22 cellular contexts compared by ENCODE assay signal in the genomic region with DNA sequence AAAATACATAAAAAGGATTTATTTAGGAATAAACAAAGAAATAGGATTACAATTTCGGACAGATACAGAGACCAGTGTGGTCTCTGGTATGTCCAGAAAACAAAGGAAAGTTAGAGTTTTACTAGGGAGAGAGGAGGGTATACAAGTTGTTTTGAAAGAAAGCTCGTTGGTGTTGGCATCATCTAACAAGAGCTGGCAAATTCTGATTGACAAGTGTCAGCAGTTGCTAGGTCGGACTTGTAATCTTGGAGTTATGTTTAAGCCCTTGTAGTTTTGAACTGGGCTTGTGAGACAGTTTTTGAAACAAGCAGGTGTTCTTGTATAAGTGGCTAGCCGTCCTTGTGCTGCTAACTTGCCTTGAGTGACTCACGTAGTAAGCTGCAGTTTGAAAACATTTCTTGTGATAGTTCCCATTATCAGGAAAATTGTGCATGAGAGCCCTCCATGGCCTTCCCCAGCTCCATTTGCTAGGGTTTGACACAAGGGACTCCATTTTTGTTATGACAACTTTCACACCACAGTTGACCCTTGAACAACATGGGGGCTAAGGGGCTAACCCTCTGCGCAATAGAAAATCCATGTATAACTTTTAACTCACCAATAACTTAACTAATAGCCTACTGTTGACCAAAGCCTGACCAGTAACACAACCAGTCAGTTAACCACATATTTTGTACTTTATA.
"Had no signal": no experiment of that assay in that cellular context is flagged by ENCODE, and none has a peak within 500 bp of the region (broad histone marks: within the 10 kb centered on the region; RNA-seq: fewer than 3 reads in every experiment).

No MANE protein-coding gene starts in this region.

- H3K4me3 ChIP-seq: breast epithelium, esophagus muscularis mucosa, psoas muscle, tibial nerve had no signal

- H3K9ac ChIP-seq: parathyroid adenoma had no signal

- H3K27ac ChIP-seq: breast epithelium, esophagus muscularis mucosa, foreskin keratinocyte, parathyroid adenoma, psoas muscle, tibial nerve had no signal

- ATAC-seq: activated CD8-positive, alpha-beta T cell treated with anti-CD3 and anti-CD28 coated beads for 36 hours; activated naive CD8-positive, alpha-beta T cell treated with anti-CD3 and anti-CD28 coated beads, Interleukin-2, amount 50 U/mL, for 24 hours; activated T-cell treated with anti-CD3 and anti-CD28 coated beads, Interleukin-2, amount 50 U/mL, for 4 hours; foreskin keratinocyte; naive thymus-derived CD4-positive, alpha-beta T cell; psoas muscle; stimulated activated naive B cell treated with anti-CD40 and anti-IgM and Interleukin-4, amounts not matched to agents 10 μg/mL and 1 μg/mL and 100 μg/mL, for 72 hours had no signal

- H3K79me2 ChIP-seq: parathyroid adenoma had no signal

- H3K36me3 ChIP-seq: breast epithelium, esophagus muscularis mucosa, tibial nerve had no signal

- H3K9me3 ChIP-seq: breast epithelium, esophagus muscularis mucosa, psoas muscle, tibial nerve had no signal

- H2AFZ ChIP-seq: parathyroid adenoma had no signal

- H3K4me1 ChIP-seq: breast epithelium, esophagus muscularis mucosa, parathyroid adenoma, psoas muscle, tibial nerve had no signal

- H3K27me3 ChIP-seq: foreskin keratinocyte, tibial nerve had no signal

- DNase-seq: activated B cell treated with CpG ODN at 0.5 μM for 24 hours; activated CD4-positive, alpha-beta T cell treated with anti-CD3 and anti-CD28 coated beads, Interleukin-2, amount 50 U/mL, for 1 hour; activated CD8-positive, alpha-beta T cell treated with anti-CD3 and anti-CD28 coated beads for 36 hours; activated naive CD8-positive, alpha-beta T cell treated with anti-CD3 and anti-CD28 coated beads, Interleukin-2, amount 50 U/mL, for 24 hours; activated T-cell treated with anti-CD3 and anti-CD28 coated beads, Interleukin-2, amount 50 U/mL, for 4 hours; amygdala; dermis blood vessel endothelial cell; effector CD4-positive, alpha-beta T cell; foreskin keratinocyte; mammary epithelial cell; naive thymus-derived CD4-positive, alpha-beta T cell; nucleus accumbens; psoas muscle; stimulated activated CD4-positive, alpha-beta T cell treated with anti-CD3 and anti-CD28 coated beads, Interleukin-15, amount 100 ng/mL, for 24 hours; stimulated activated CD4-positive, alpha-beta T cell treated with anti-CD3 and anti-CD28 coated beads, Interleukin-2, amount 100 ng/mL, for 24 hours; stimulated activated naive B cell treated with anti-CD40 and anti-IgM and Interleukin-4, amounts not matched to agents 10 μg/mL and 1 μg/mL and 100 μg/mL, for 72 hours; T-helper 1 cell had no signal

- FAIRE-seq: colon had no signal
